ENCODE assay signal across 7 cellular contexts in the genomic region with DNA sequence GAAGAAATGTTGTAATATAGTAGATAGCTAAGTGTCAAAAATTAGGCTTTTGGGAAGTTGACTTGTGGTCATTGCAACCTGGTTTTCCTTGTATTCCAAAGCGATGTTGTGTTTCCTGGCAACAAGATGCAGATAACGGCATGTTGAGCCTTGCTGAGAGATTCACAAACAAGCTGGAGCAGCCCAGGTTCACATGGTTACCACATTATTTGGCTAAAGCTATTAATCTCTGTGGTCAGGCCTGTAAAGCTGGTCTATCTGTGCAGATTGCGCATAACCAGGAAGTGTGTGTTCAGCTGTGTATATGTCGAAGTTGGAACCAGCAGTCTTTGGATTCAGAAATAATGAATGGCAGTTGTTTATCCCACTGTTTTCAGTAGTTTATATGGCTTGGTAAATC. TPM values are rescaled to one million over a fixed set of nuclear protein-coding genes. Genes with fewer than 3 reads are reported as not detected.
A peak's percentile ranks its signal among the peaks of the same experiment; 100 is the strongest.
DNase-seq lines count a peak whose midpoint lies in the region; ATAC-seq and TF ChIP-seq lines count a peak whose summit lies in the region.

No MANE protein-coding gene starts in this region.

- no peak overlapping the region for H3K4me3 ChIP-seq in GM06990 (replicated peaks; ENCODE audit: low read depth, low read length)
- H3K4me3 ChIP-seq in HUES48 (ENCODE audit: low read depth, low read length): no peak overlapping the region; the same call in 1 of the 2 replicates
- H3K4me3 ChIP-seq in esophagus muscularis mucosa: peak overlapping the region; percentile 18 to 87 (median 33)
- peak overlapping the region; percentile 15 for H3K4me3 ChIP-seq in osteoblast (ENCODE audit: insufficient read depth, low read length)

- H3K9me3 ChIP-seq in HUES48 (ENCODE audit: control insufficient read depth, insufficient read depth, low read length) (no peaks in the 10 kb centered on the region), esophagus muscularis mucosa (no peaks in the 10 kb centered on the region), osteoblast (ENCODE audit: low read depth, low read length) (no peaks in the 10 kb centered on the region)

- H3K9ac ChIP-seq in HUES48 (ENCODE audit: low read depth, low read length): 0 out of 2 replicates have a peak overlapping the region, but pooled peaks have one; percentile 17

- peak overlapping the region; percentile 93 for H3K4me2 ChIP-seq in osteoblast (ENCODE audit: insufficient read depth, low read length)

- TF ChIP-seq POLR2A in esophagus muscularis mucosa (IDR thresholded peaks at IDR 0.05; ENCODE audit: low read depth): no peak

- 23% methylated on average over 4 of the region's 4 CpGs for WGBS in esophagus muscularis mucosa

- H3K27ac ChIP-seq in HUES48 (ENCODE audit: low read depth, low read length): peak overlapping the region; percentile 74
- peak overlapping the region in 2 of 4 donors; percentile 14 for H3K27ac ChIP-seq in esophagus muscularis mucosa (replicated peaks in 1 of 4)
- H3K27ac ChIP-seq in osteoblast (ENCODE audit: low read depth, low read length): peak overlapping the region; percentile 86

- H3K4me1 ChIP-seq in HUES48 (ENCODE audit: control insufficient read depth, insufficient read depth, low read length): peaks cover 35% of the 10 kb centered on the region
- peaks cover 59 to 100% (median 94%) of the 10 kb centered on the region in 4 donors for H3K4me1 ChIP-seq in esophagus muscularis mucosa
- peaks cover 87% of the 10 kb centered on the region for H3K4me1 ChIP-seq in osteoblast (ENCODE audit: insufficient read depth, low read length)

- peaks cover 12% of the 10 kb centered on the region for H3K36me3 ChIP-seq in GM06990 (ENCODE audit: control insufficient read depth, insufficient read depth, low read length)
- H3K36me3 ChIP-seq in HUES48 (ENCODE audit: control insufficient read depth, insufficient read depth, low read length): peaks cover 38% of the 10 kb centered on the region
- peaks cover 0 to 29% (median 10%) of the 10 kb centered on the region in 4 donors for H3K36me3 ChIP-seq in esophagus muscularis mucosa
- peaks cover 49% of the 10 kb centered on the region for H3K36me3 ChIP-seq in osteoblast (ENCODE audit: insufficient read depth, low read length)

- H3K27me3 ChIP-seq in GM06990 (replicated peaks; ENCODE audit: control insufficient read depth, insufficient read depth, low read length) (no peaks in the 10 kb centered on the region), HUES48 (ENCODE audit: control insufficient read depth, insufficient read depth, low read length) (no peaks in the 10 kb centered on the region), esophagus muscularis mucosa (no peaks in the 10 kb centered on the region), osteoblast (ENCODE audit: insufficient read depth, low read length) (no peaks in the 10 kb centered on the region)

- TF ChIP-seq CTCF in GM06990 (IDR thresholded peaks at IDR 0.05; ENCODE audit: insufficient read depth, low read length, poor library complexity, severe bottlenecking) (no peak), esophagus muscularis mucosa (IDR thresholded peaks at IDR 0.05) (no peak), osteoblast (IDR thresholded peaks at IDR 0.05; ENCODE audit: extremely low read depth, low read depth, low read length) (no peak)

- DNase-seq in GM06990 (ENCODE audit: extremely low read depth, insufficient read length) (peak; percentile 50), RKO (ENCODE audit: low spot score) (peak; percentile 56), esophagus muscularis mucosa (ENCODE audit: extremely low spot score) (no peak), osteoblast (ENCODE audit: insufficient read length, low spot score, missing footprints) (no peak), A172 (ENCODE audit: low spot score) (no peak)

- intact Hi-C loops in esophagus muscularis mucosa (cut with DNase I): no loop called here

- no peak overlapping the region for H2AFZ ChIP-seq in osteoblast (ENCODE audit: low read length)

- peaks cover 74% of the 10 kb centered on the region for H4K20me1 ChIP-seq in osteoblast (ENCODE audit: insufficient read depth, low read length)

- no peak for TF ChIP-seq EP300 in esophagus muscularis mucosa (IDR thresholded peaks at IDR 0.05)

- peak; percentile 70 for ATAC-seq in GM21576 (IDR thresholded peaks at IDR 0.05; ENCODE audit: unreplicated experiment)

- peaks cover 100% of the 10 kb centered on the region for H3K79me2 ChIP-seq in osteoblast (ENCODE audit: insufficient read depth, low read length)

RNA-seq across cellular contexts. Expression of gene TIPARP, which starts 6.6 kb away (rescaled TPM):
- total RNA-seq in esophagus muscularis mucosa (10 to 100 TPM; 61.9 to 94.8 (median 78.5) TPM), osteoblast (28.2 and 30.4 TPM in 2 replicates)
- total RNA-seq in A172 (2014; rRNA removed; shearing (Covaris generic)): 17.9 and 20.0 TPM in 2 replicates

Comparison
In these comparisons a context has a peak if more than half of its experiments do, and no peak if none do; other contexts are left out.
1. DNase-seq: peak in GM06990 (single experiment) and RKO (single experiment); none in esophagus muscularis mucosa (single experiment), osteoblast (single experiment) and A172 (single experiment).
2. H3K4me3 ChIP-seq: peak in esophagus muscularis mucosa (4 of 4) and osteoblast (single experiment); none in GM06990 (single experiment) and HUES48 (single experiment).